ENCODE assay signal across 9 cellular contexts in the genomic region with DNA sequence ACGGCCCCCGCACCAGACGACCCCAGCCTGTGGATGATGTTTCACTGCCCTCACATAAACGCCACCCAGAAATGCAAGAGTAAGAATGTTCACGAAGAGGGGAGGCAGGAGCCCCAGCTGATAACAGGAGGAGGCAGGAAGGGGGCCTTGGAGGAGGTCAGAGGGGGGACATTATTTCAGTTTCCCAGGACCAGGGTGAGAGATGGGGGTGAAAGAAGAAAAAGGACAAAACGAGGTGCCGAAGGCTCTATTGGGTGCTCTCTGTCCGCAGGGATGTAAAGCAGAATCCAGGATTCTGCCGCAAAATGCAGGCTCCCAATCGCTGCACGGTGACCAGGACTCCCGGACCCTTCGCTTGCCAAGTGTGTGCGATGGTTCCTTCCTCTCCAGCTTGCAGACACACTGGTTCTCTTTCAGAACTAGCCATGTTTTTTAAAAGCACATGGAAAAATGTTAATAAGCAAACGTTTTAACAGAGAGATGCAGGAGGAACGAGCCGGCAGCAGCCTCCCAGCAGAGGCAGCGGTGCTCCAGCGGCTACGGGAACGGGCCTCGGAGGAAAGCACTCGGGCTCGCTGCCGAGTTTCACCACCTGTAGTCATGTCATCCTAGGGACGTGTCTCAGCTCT. TPM values are rescaled to one million over a fixed set of nuclear protein-coding genes. Genes with fewer than 3 reads are reported as not detected.
DNase-seq lines count a peak whose midpoint lies in the region; ATAC-seq, FAIRE-seq and TF ChIP-seq lines count a peak whose summit lies in the region.
"Had no signal": no experiment of that assay in that cellular context is flagged by ENCODE, and none has a peak within 500 bp of the region (broad histone marks: within the 10 kb centered on the region; RNA-seq: fewer than 3 reads in every experiment).

No MANE protein-coding gene starts in this region.

- no peak overlapping the region for H3K4me3 ChIP-seq in astrocyte (ENCODE audit: insufficient read depth, low read depth, low read length)
- peak overlapping the region in 3 of 4 donors; percentile 47 to 60 (median 57) for H3K4me3 ChIP-seq in upper lobe of left lung

- WGBS in upper lobe of left lung, 2 donors, result 14 to 27% methylated on average over 20 to 26 of the region's 26 CpGs

- peak overlapping the region; percentile 52 for H2AFZ ChIP-seq in astrocyte (ENCODE audit: low read depth, low read length)

- peak overlapping the region; percentile 69 for H3K4me3 Mint-ChIP-seq in activated naive CD4-positive, alpha-beta T cell treated with anti-CD3 and anti-CD28 coated beads for 36 hours
- peak overlapping the region; percentile 71 for H3K4me3 Mint-ChIP-seq in astrocyte (ENCODE audit: unreplicated experiment)
- peak overlapping the region; percentile 81 for H3K4me3 Mint-ChIP-seq in memory B cell

- no peaks in the 10 kb centered on the region for H3K79me2 ChIP-seq in astrocyte (ENCODE audit: insufficient read depth, low read length)

- TF ChIP-seq CTCF in astrocyte (IDR thresholded peaks at IDR 0.05; ENCODE audit: insufficient read depth, low read depth, low read length) (no peak), upper lobe of left lung (IDR thresholded peaks at IDR 0.05) (no peak)

- DNase-seq in activated naive CD4-positive, alpha-beta T cell treated with anti-CD3 and anti-CD28 coated beads for 36 hours, result no peak
- no peak for DNase-seq in activated naive CD4-positive, alpha-beta T cell treated with Interleukin-2 at 50 U/mL for 16 hours
- DNase-seq in astrocyte (ENCODE audit: low read depth) (no peak), memory B cell (ENCODE audit: low spot score in 2 of 2) (peak in 1 of 2 donors; percentile 7), upper lobe of left lung (peak in 1 of 2 donors; percentile 39), NCI-H510A (lab: John Stamatoyannopoulos, UW) (no peak), NCI-H1092 (lab: John Stamatoyannopoulos, UW) (no peak)

- intact Hi-C loops in activated naive CD4-positive, alpha-beta T cell treated with anti-CD3 and anti-CD28 coated beads for 36 hours (cut with micrococcal nuclease), result loop anchor here (1.0 kb wide), 5 partner anchors 30 to 353 kb away; no protein-coding TSS in a partner anchor

- H3K27me3 ChIP-seq in astrocyte (ENCODE audit: insufficient read depth, low read length) (peaks cover 27% of the 10 kb centered on the region), upper lobe of left lung (peaks cover 0 to 18% (median 4%) of the 10 kb centered on the region in 4 donors)

- H3K36me3 Mint-ChIP-seq in activated naive CD4-positive, alpha-beta T cell treated with anti-CD3 and anti-CD28 coated beads for 36 hours (ENCODE audit: low read depth), result no peaks in the 10 kb centered on the region
- no peaks in the 10 kb centered on the region for H3K36me3 Mint-ChIP-seq in astrocyte (ENCODE audit: low read depth, unreplicated experiment)
- no peaks in the 10 kb centered on the region for H3K36me3 Mint-ChIP-seq in memory B cell

- H3K27ac ChIP-seq in astrocyte (ENCODE audit: low read depth, low read length) (no peak overlapping the region), upper lobe of left lung (no peak overlapping the region)
- H3K27ac ChIP-seq: epithelial cell of prostate had no signal

- FAIRE-seq in astrocyte (lab: Jason Lieb, UNC), result no peak

- peak overlapping the region; percentile 22 for H3K9ac ChIP-seq in astrocyte (ENCODE audit: low read length)

- H3K4me1 ChIP-seq in astrocyte (ENCODE audit: insufficient read depth, low read length) (peaks cover 5% of the 10 kb centered on the region), upper lobe of left lung (peaks cover 7 to 24% (median 18%) of the 10 kb centered on the region in 4 donors)

- no peaks in the 10 kb centered on the region for H4K20me1 ChIP-seq in astrocyte (ENCODE audit: insufficient read depth, low read length)

- peak overlapping the region; percentile 90 for H3K4me2 ChIP-seq in astrocyte (ENCODE audit: low read length)

- no peaks in the 10 kb centered on the region for H3K27me3 Mint-ChIP-seq in activated naive CD4-positive, alpha-beta T cell treated with anti-CD3 and anti-CD28 coated beads for 36 hours (ENCODE audit: low read depth)
- H3K27me3 Mint-ChIP-seq in astrocyte (ENCODE audit: low read depth, unreplicated experiment) (peaks cover 45% of the 10 kb centered on the region), memory B cell (peaks cover 6% of the 10 kb centered on the region)

- peaks cover 21% of the 10 kb centered on the region for H3K4me1 Mint-ChIP-seq in activated naive CD4-positive, alpha-beta T cell treated with anti-CD3 and anti-CD28 coated beads for 36 hours (ENCODE audit: low read depth)
- H3K4me1 Mint-ChIP-seq in astrocyte (ENCODE audit: low read depth, unreplicated experiment) (peaks cover 6% of the 10 kb centered on the region), memory B cell (peaks cover 6% of the 10 kb centered on the region)

- H3K9me3 Mint-ChIP-seq in activated naive CD4-positive, alpha-beta T cell treated with anti-CD3 and anti-CD28 coated beads for 36 hours, result no peaks in the 10 kb centered on the region
- H3K9me3 Mint-ChIP-seq in astrocyte (ENCODE audit: unreplicated experiment) (peaks cover 1% of the 10 kb centered on the region), memory B cell (no peaks in the 10 kb centered on the region)

- no peak for ATAC-seq in memory B cell (ENCODE audit: low read depth)
- no peak for ATAC-seq in upper lobe of left lung (ENCODE audit: low FRiP score in 2 of 2)
- ATAC-seq in HG03039 (IDR thresholded peaks at IDR 0.05; ENCODE audit: unreplicated experiment), result no peak

- H3K9me3 ChIP-seq in astrocyte (ENCODE audit: insufficient read depth, low read depth, low read length) (no peaks in the 10 kb centered on the region), upper lobe of left lung (no peaks in the 10 kb centered on the region)

- no peak for TF ChIP-seq EP300 in upper lobe of left lung (IDR thresholded peaks at IDR 0.05)

- no peak overlapping the region for H3K27ac Mint-ChIP-seq in activated naive CD4-positive, alpha-beta T cell treated with anti-CD3 and anti-CD28 coated beads for 36 hours
- no peak overlapping the region for H3K27ac Mint-ChIP-seq in astrocyte (ENCODE audit: unreplicated experiment)
- H3K27ac Mint-ChIP-seq in memory B cell, result no peak overlapping the region

- CTCF ChIA-PET in activated naive CD4-positive, alpha-beta T cell treated with anti-CD3 and anti-CD28 coated beads for 36 hours (lab: Charles Lee), result interaction anchor here (0.9 to 4.2 kb wide), 12 partner anchors 9 to 353 kb away, joined by 3 to 35 read pairs (median 7); no protein-coding TSS in a partner anchor

- TF ChIP-seq POLR2A in upper lobe of left lung (IDR thresholded peaks at IDR 0.05), result no peak

- no peaks in the 10 kb centered on the region for H3K36me3 ChIP-seq in astrocyte (ENCODE audit: insufficient read depth, low read length)
- H3K36me3 ChIP-seq in upper lobe of left lung, result no peaks in the 10 kb centered on the region

RNA-seq across cellular contexts. Expression of a gene that starts 59.5 kb away (rescaled TPM):
- 1 to 10 TPM; 5.1 to 6.0 TPM for total RNA-seq in activated naive CD4-positive, alpha-beta T cell treated with anti-CD3 and anti-CD28 coated beads for 36 hours
- total RNA-seq in astrocyte, result not detected in 2 replicates
- 1 to 10 TPM in 5 of 6 donors, under 1 TPM in 1; 0.98 to 6.2 (median 2.8) TPM for total RNA-seq in upper lobe of left lung
